In the genomic region with DNA sequence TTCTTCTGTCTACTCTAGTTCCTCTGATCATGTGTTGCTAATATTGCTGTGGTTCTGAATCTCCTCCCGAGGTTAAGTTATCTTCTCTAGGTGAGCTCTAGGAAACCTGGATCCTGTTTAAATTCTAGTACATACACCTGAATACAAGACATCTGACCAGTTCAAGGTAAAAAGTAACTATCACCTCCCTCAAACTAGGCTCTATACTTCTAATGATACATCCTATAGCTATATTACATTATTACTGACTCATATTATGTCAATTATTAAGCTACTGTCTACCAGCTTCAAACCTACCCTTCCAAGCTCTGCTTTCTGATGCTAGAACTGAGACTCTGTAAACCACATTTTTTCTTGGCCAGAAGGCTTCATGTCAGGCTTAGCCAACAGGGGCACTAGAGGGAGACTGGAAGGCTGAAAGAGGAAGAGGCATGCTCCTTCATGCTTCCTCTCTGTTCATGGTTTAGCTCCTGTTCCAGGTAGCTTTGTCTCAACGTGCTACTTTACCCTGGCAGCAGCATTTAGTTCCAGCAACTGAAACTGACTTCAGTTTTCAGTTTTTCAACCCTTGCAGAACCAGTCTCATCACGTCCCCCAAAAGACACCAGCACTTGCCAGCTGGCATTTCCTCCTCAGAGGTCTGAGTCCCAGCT, we compare ENCODE assay signal across 12 cellular contexts.
DNase-seq lines count a peak whose midpoint lies in the region; ATAC-seq and TF ChIP-seq lines count a peak whose summit lies in the region.
"Had no signal": no experiment of that assay in that cellular context is flagged by ENCODE, and none has a peak within 500 bp of the region (broad histone marks: within the 10 kb centered on the region; RNA-seq: fewer than 3 reads in every experiment).

No MANE protein-coding gene starts in this region.

- H3K4me1 ChIP-seq in OCI-LY7 (ENCODE audit: insufficient read depth, low read length, poor library complexity, severe bottlenecking) (peaks cover 16% of the 10 kb centered on the region), foreskin keratinocyte (no peaks in the 10 kb centered on the region), gastrocnemius medialis (no peaks in the 10 kb centered on the region)

- no peak for ATAC-seq in foreskin keratinocyte
- ATAC-seq in gastrocnemius medialis = no peak
- ATAC-seq: activated naive CD8-positive, alpha-beta T cell treated with anti-CD3 and anti-CD28 coated beads, Interleukin-2, amount 50 U/mL, for 24 hours had no signal

- in situ Hi-C loops in gastrocnemius medialis (cut with MboI; ENCODE audit: low sequenced_read_pairs in 4 of 4) = no loop called here

- CTCF ChIA-PET in OCI-LY7 (lab: Charles Lee; ENCODE audit: unreplicated experiment) = interaction anchor here (0.9 to 1.0 kb wide), 2 partner anchors 9 to 136 kb away, joined by 3 to 4 read pairs; no protein-coding TSS in a partner anchor

- H4K20me1 ChIP-seq in OCI-LY7 (ENCODE audit: insufficient read depth, low read length) = no peaks in the 10 kb centered on the region

- TF ChIP-seq POLR2A in gastrocnemius medialis (IDR thresholded peaks at IDR 0.05) = no peak

- BruUV-seq in OCI-LY7 (replicated peaks; lab: Mats Ljungman, UMichigan) = no TSS peak

- no peak overlapping the region for H3K27ac ChIP-seq in HL-60 (replicated peaks)
- no peak overlapping the region for H3K27ac ChIP-seq in OCI-LY7 (ENCODE audit: low read depth, low read length, poor library complexity, severe bottlenecking)
- no peak overlapping the region for H3K27ac ChIP-seq in foreskin keratinocyte
- no peak overlapping the region for H3K27ac ChIP-seq in gastrocnemius medialis

- POLR2A ChIA-PET in OCI-LY7 (lab: Charles Lee) = interaction anchor here (0.5 to 2.2 kb wide), 10 partner anchors 9 to 108 kb away, joined by 3 to 8 read pairs (median 3); no protein-coding TSS in a partner anchor

- H3K4me3 ChIP-seq in GM12864 (ENCODE audit: low read depth, low read length) (no peak overlapping the region), HL-60 (replicated peaks; ENCODE audit: insufficient read depth, low read length) (no peak overlapping the region), OCI-LY7 (ENCODE audit: low read depth, low read length, poor library complexity, severe bottlenecking) (no peak overlapping the region), gastrocnemius medialis (no peak overlapping the region)

- TF ChIP-seq CTCF in GM12864 (IDR thresholded peaks at IDR 0.05; ENCODE audit: low read depth, low read length, missing control alignments) (peak; percentile 43), HL-60 (IDR thresholded peaks at IDR 0.05; ENCODE audit: insufficient read depth, low read length) (peak; percentile 25), OCI-LY7 (conservative IDR thresholded peaks at IDR 0.05; ENCODE audit: low read length) (peak; percentile 69), foreskin keratinocyte (conservative IDR thresholded peaks at IDR 0.05) (peak; percentile 36), gastrocnemius medialis (IDR thresholded peaks at IDR 0.05 in 4 of 5, conservative IDR thresholded peaks at IDR 0.05 in 1 of 5) (no peak)

- no peak overlapping the region for H3K4me2 ChIP-seq in OCI-LY7 (ENCODE audit: low read length)

- peaks cover 5% of the 10 kb centered on the region; the same call in 1 of the 2 replicates for H3K9me3 ChIP-seq in OCI-LY7 (ENCODE audit: low read length)
- no peaks in the 10 kb centered on the region for H3K9me3 ChIP-seq in gastrocnemius medialis

- no peaks in the 10 kb centered on the region for H3K79me2 ChIP-seq in OCI-LY7 (ENCODE audit: insufficient read depth, low read depth, low read length)

- H3K9me2 ChIP-seq in OCI-LY7 (ENCODE audit: insufficient read depth, low read length) = no peaks in the 10 kb centered on the region

- DNase-seq in GM12864 (ENCODE audit: low read depth) (peak; percentile 22), HL-60 (ENCODE audit: low read depth in 1 of 2, low spot score in 1 of 2) (peak in 1 of 2 experiments; percentile 44), OCI-LY7 (ENCODE audit: low spot score) (peak; percentile 58), foreskin keratinocyte (peak; percentile 11 to 38), amniotic stem cell (lab: John Stamatoyannopoulos, UW) (no peak), gastrocnemius medialis (no peak), hippocampal formation (lab: John Stamatoyannopoulos, UW) (no peak)
- DNase-seq: activated naive CD8-positive, alpha-beta T cell treated with anti-CD3 and anti-CD28 coated beads, Interleukin-2, amount 50 U/mL, for 24 hours; CD4-positive, alpha-beta T cell; HFFc6; NCI-H1694 treated with DMSO at 0.1 percent for 48 hours; NCI-H69 had no signal

- peak overlapping the region; percentile 23; the same call in 1 of the 2 replicates for H2AFZ ChIP-seq in OCI-LY7 (ENCODE audit: low read length)

- H3K36me3 ChIP-seq in OCI-LY7 (ENCODE audit: insufficient read depth, low read length) (no peaks in the 10 kb centered on the region), gastrocnemius medialis (no peaks in the 10 kb centered on the region)

- no peaks in the 10 kb centered on the region for H3K27me3 ChIP-seq in HL-60 (ENCODE audit: insufficient read depth, poor library complexity, severe bottlenecking)
- peaks cover 8% of the 10 kb centered on the region for H3K27me3 ChIP-seq in foreskin keratinocyte
- no peaks in the 10 kb centered on the region for H3K27me3 ChIP-seq in gastrocnemius medialis

- intact Hi-C loops in OCI-LY7 (cut with micrococcal nuclease; ENCODE audit: unreplicated experiment) (no loop called here), gastrocnemius medialis (cut with DNase I; ENCODE audit: low total_unique reads) (no loop called here)

Comparison
In these comparisons a context has a peak if more than half of its experiments do, and no peak if none do; other contexts are left out.
1. DNase-seq: peak in GM12864 (single experiment), OCI-LY7 (single experiment) and foreskin keratinocyte (2 of 2); none in amniotic stem cell (single experiment), gastrocnemius medialis (0 of 2) and hippocampal formation (0 of 2).
2. CTCF ChIP-seq: peak in GM12864 (single experiment), HL-60 (single experiment), OCI-LY7 (single experiment) and foreskin keratinocyte (single experiment); none in gastrocnemius medialis (0 of 5).